ENCODE assay signal across 8 cellular contexts in genomic region chr2:219280682-219281081, GRCh38. TPM values are rescaled to one million over a fixed set of nuclear protein-coding genes. Genes with fewer than 3 reads are reported as not detected.
DNase-seq lines count a peak whose midpoint lies in the region; ATAC-seq, FAIRE-seq and TF ChIP-seq lines count a peak whose summit lies in the region.

No MANE protein-coding gene starts in this region.

- no peak for TF ChIP-seq POLR2A in GM12891 (IDR thresholded peaks at IDR 0.05; ENCODE audit: low read depth, low read length)

- no peak overlapping the region for H2AFZ ChIP-seq in OCI-LY1 (ENCODE audit: low read length)

- peak overlapping the region; percentile 71; the same call in 1 of the 2 replicates for H3K9ac ChIP-seq in OCI-LY1 (ENCODE audit: low read length)

- H3K9me3 Mint-ChIP-seq in CD4-positive, alpha-beta T cell = no peaks in the 10 kb centered on the region
- no peaks in the 10 kb centered on the region for H3K9me3 Mint-ChIP-seq in progenitor cell of endocrine pancreas (ENCODE audit: low read depth)

- no peaks in the 10 kb centered on the region for H3F3A ChIP-seq in OCI-LY1 (ENCODE audit: insufficient read depth, low read length)

- POLR2A ChIA-PET in CD4-positive, alpha-beta T cell (lab: Charles Lee) = interaction anchor here (0.6 to 7.5 kb wide), 3 partner anchors 14 to 593 kb away, joined by 3 to 202 read pairs (median 7); partner anchors contain the start of genes TUBA4A and TUBA4B

- FAIRE-seq in GM12891 (lab: Jason Lieb, UNC) = no peak

- peak overlapping the region; percentile 97 for H3K27ac ChIP-seq in CD4-positive, alpha-beta T cell (ENCODE audit: low read depth, low read length)
- H3K27ac ChIP-seq in OCI-LY1 (ENCODE audit: low read depth, low read length, poor library complexity, severe bottlenecking) (peak overlapping the region; percentile 99), dorsolateral prefrontal cortex (peak overlapping the region; percentile 97 to 100 (median 100))

- H3K27ac Mint-ChIP-seq in CD4-positive, alpha-beta T cell = peak overlapping the region; percentile 98
- no peak overlapping the region for H3K27ac Mint-ChIP-seq in progenitor cell of endocrine pancreas

- H3K36me3 ChIP-seq in OCI-LY1 (ENCODE audit: insufficient read depth, low read length) = peaks cover 47% of the 10 kb centered on the region

- H3K4me2 ChIP-seq in OCI-LY1 (ENCODE audit: low read length) = peak overlapping the region; percentile 95; the same call in 1 of the 2 replicates

- H3K4me3 Mint-ChIP-seq in CD4-positive, alpha-beta T cell = peak overlapping the region; percentile 38
- H3K4me3 Mint-ChIP-seq in progenitor cell of endocrine pancreas (ENCODE audit: low read depth) = peak overlapping the region; percentile 84

- peaks cover 57% of the 10 kb centered on the region for H3K36me3 Mint-ChIP-seq in CD4-positive, alpha-beta T cell (ENCODE audit: low read depth)
- H3K36me3 Mint-ChIP-seq in progenitor cell of endocrine pancreas (ENCODE audit: insufficient read depth) = peaks cover 5% of the 10 kb centered on the region

- ATAC-seq in CD4-positive, alpha-beta T cell (ENCODE audit: poor library complexity) = no peak
- ATAC-seq in GM21717 (IDR thresholded peaks at IDR 0.05; ENCODE audit: unreplicated experiment) (no peak), HG02763 (IDR thresholded peaks at IDR 0.05; ENCODE audit: unreplicated experiment) (no peak)

- H3K4me3 ChIP-seq in OCI-LY1 (ENCODE audit: low read depth, low read length, poor library complexity, severe bottlenecking) (peak overlapping the region; percentile 79), dorsolateral prefrontal cortex (peak overlapping the region; percentile 73 to 99 (median 92))

- H4K20me1 ChIP-seq in OCI-LY1 (ENCODE audit: insufficient read depth, low read length) = no peaks in the 10 kb centered on the region

- H3K4me1 ChIP-seq in OCI-LY1 (ENCODE audit: insufficient read depth, low read length, severe bottlenecking) = peaks cover 47% of the 10 kb centered on the region

- peaks cover 16% of the 10 kb centered on the region for H3K79me2 ChIP-seq in OCI-LY1 (ENCODE audit: insufficient read depth, low read length)

- H3K27me3 Mint-ChIP-seq in CD4-positive, alpha-beta T cell = no peaks in the 10 kb centered on the region
- H3K27me3 Mint-ChIP-seq in progenitor cell of endocrine pancreas = no peaks in the 10 kb centered on the region

- DNase-seq in CD4-positive, alpha-beta T cell = no peak
- no peak for DNase-seq in dorsolateral prefrontal cortex
- no peak for DNase-seq in progenitor cell of endocrine pancreas (ENCODE audit: low spot score, unreplicated experiment)
- DNase-seq in NCI-H1105 (lab: John Stamatoyannopoulos, UW) = no peak
- no peak for DNase-seq in GM12891 (ENCODE audit: insufficient read length, low spot score)

- intact Hi-C loops in CD4-positive, alpha-beta T cell (cut with DNase I, micrococcal nuclease) = loop anchor here in 1 of 2 experiments (1.0 kb wide), 1 partner anchor 12 kb away; no protein-coding TSS in a partner anchor
- intact Hi-C loops in dorsolateral prefrontal cortex (cut with DNase I) = loop anchor here in 1 of 2 donors (2.0 kb wide), 1 partner anchor 102 kb away; the partner anchor contains the start of gene RETREG2

- H3K4me1 Mint-ChIP-seq in CD4-positive, alpha-beta T cell (ENCODE audit: low read depth) = peaks cover 43% of the 10 kb centered on the region
- H3K4me1 Mint-ChIP-seq in progenitor cell of endocrine pancreas (ENCODE audit: low read depth) = peaks cover 18% of the 10 kb centered on the region

- no peaks in the 10 kb centered on the region for H3K9me3 ChIP-seq in CD4-positive, alpha-beta T cell (ENCODE audit: control insufficient read depth, low read length)
- H3K9me3 ChIP-seq in OCI-LY1 (ENCODE audit: low read length) = no peaks in the 10 kb centered on the region

- CTCF ChIA-PET in CD4-positive, alpha-beta T cell (lab: Charles Lee) = interaction anchor here (1.2 to 12.0 kb wide), 3 partner anchors 14 to 76 kb away, joined by 3 to 190 read pairs (median 50); partner anchors contain the start of genes TUBA4A and TUBA4B

- no peaks in the 10 kb centered on the region for H3K27me3 ChIP-seq in CD4-positive, alpha-beta T cell (ENCODE audit: control insufficient read depth, insufficient read depth, low read length)
- H3K27me3 ChIP-seq in OCI-LY1 (ENCODE audit: insufficient read depth, low read length) (no peaks in the 10 kb centered on the region), dorsolateral prefrontal cortex (no peaks in the 10 kb centered on the region)

- H3K9me2 ChIP-seq in OCI-LY1 (ENCODE audit: low read depth, low read length) = no peaks in the 10 kb centered on the region

- TF ChIP-seq CTCF in CD4-positive, alpha-beta T cell (IDR thresholded peaks at IDR 0.05) = no peak
- TF ChIP-seq CTCF in OCI-LY1 (IDR thresholded peaks at IDR 0.05; ENCODE audit: low read length) (no peak), dorsolateral prefrontal cortex (IDR thresholded peaks at IDR 0.05 in 54 of 56, conservative IDR thresholded peaks at IDR 0.05 in 2 of 56; ENCODE audit: low read depth in 1 of 56, partially characterized antibody in 56 of 56) (no peak), progenitor cell of endocrine pancreas (IDR thresholded peaks at IDR 0.05; ENCODE audit: unreplicated experiment) (no peak)

TF ChIP-seq in GM12891, 5 proteins besides CTCF, POLR2A, EP300 and RAD21:
- TF ChIP-seq TAF1 (IDR thresholded peaks at IDR 0.05; ENCODE audit: low read depth, low read length) (no peak), POLR2AphosphoS5 (IDR thresholded peaks at IDR 0.05; ENCODE audit: low read depth, low read length) (no peak), PAX5 (IDR thresholded peaks at IDR 0.05; ENCODE audit: insufficient read depth, low read length, severe bottlenecking) (no peak), SPI1 (IDR thresholded peaks at IDR 0.05; ENCODE audit: low read depth, low read length) (no peak), POU2F2 (IDR thresholded peaks at IDR 0.05; ENCODE audit: low read depth, low read length) (no peak)
TF ChIP-seq in GM12891: peak in this region for 0.

RNA-seq across cellular contexts. Expression of gene DNAJB2, which starts 1.5 kb away (rescaled TPM):
- 100 to 1,000 TPM; 151 to 161 TPM for total RNA-seq in CD4-positive, alpha-beta T cell
- total RNA-seq in dorsolateral prefrontal cortex = 100 to 1,000 TPM; 197 to 638 (median 283) TPM
- 66.2 and 69.5 TPM in 2 replicates for total RNA-seq in progenitor cell of endocrine pancreas
- polyA plus RNA-seq in GM12891 (2012; ENCODE audit: low read depth, missing spikeins) = 28.8 TPM

RNA-seq across cellular contexts. Expression of gene TUBA4A, which starts 27.0 kb away (rescaled TPM):
- total RNA-seq in CD4-positive, alpha-beta T cell = 100 to 1,000 TPM; 183 to 185 TPM
- total RNA-seq in dorsolateral prefrontal cortex (100 to 1,000 TPM in 118 of 120 experiments, 10 to 100 TPM in 2; 85.5 to 377 (median 243) TPM), progenitor cell of endocrine pancreas (8.3 and 9.1 TPM in 2 replicates)
- 114 TPM for polyA plus RNA-seq in GM12891 (2012; ENCODE audit: low read depth, missing spikeins)

RNA-seq across cellular contexts. Expression of gene TUBA4B, which starts 27.6 kb away (rescaled TPM):
- not detected for total RNA-seq in CD4-positive, alpha-beta T cell
- total RNA-seq in dorsolateral prefrontal cortex (under 1 TPM in 7 of 120 experiments, not detected in 113; 0.36 to 0.56 (median 0.42) TPM), progenitor cell of endocrine pancreas (not detected in 2 replicates)
- 0.06 TPM for polyA plus RNA-seq in GM12891 (2012; ENCODE audit: low read depth, missing spikeins)

RNA-seq across cellular contexts. Expression of gene PTPRN, which starts 28.5 kb away (rescaled TPM):
- total RNA-seq in CD4-positive, alpha-beta T cell = not detected
- total RNA-seq in dorsolateral prefrontal cortex (100 to 1,000 TPM in 119 of 120 experiments, 10 to 100 TPM in 1; 85.5 to 353 (median 259) TPM), progenitor cell of endocrine pancreas (30.2 and 30.5 TPM in 2 replicates)
- polyA plus RNA-seq in GM12891 (2012; ENCODE audit: low read depth, missing spikeins) = 0.14 TPM

RNA-seq across cellular contexts. Expression of gene STK16, which starts 35.4 kb away (rescaled TPM):
- total RNA-seq in CD4-positive, alpha-beta T cell = 10 to 100 TPM; 11.2 to 14.1 TPM
- total RNA-seq in dorsolateral prefrontal cortex (10 to 100 TPM; 12.1 to 36.1 (median 21.5) TPM), progenitor cell of endocrine pancreas (23.2 and 24.1 TPM in 2 replicates)
- polyA plus RNA-seq in GM12891 (2012; ENCODE audit: low read depth, missing spikeins) = 31.0 TPM
